Comparison of ENCODE assay signal across 9 cellular contexts in genomic region chr1:218380125-218380977, GRCh38. TPM values are rescaled to one million over a fixed set of nuclear protein-coding genes. Genes with fewer than 3 reads are reported as not detected.
DNase-seq lines count a peak whose midpoint lies in the region; ATAC-seq, FAIRE-seq and TF ChIP-seq lines count a peak whose summit lies in the region.
"Had no signal": no experiment of that assay in that cellular context is flagged by ENCODE, and none has a peak within 500 bp of the region (broad histone marks: within the 10 kb centered on the region; RNA-seq: fewer than 3 reads in every experiment).

No MANE protein-coding gene starts in this region.

- peak overlapping the region in 1 of 2 donors; percentile 33 for H3K27ac ChIP-seq in left lung

- POLR2A ChIA-PET in MCF 10A (lab: Yijun Ruan, JAX), result interaction anchor here (0.6 to 7.2 kb wide), 23 partner anchors 10 to 793 kb away, joined by 3 to 61 read pairs (median 3); partner anchors contain the start of genes LYPLAL1 and TGFB2

- no TSS peak for BruUV-seq in MCF 10A (replicated peaks; lab: Mats Ljungman, UMichigan)

- CTCF ChIA-PET in MCF 10A (lab: Yijun Ruan, JAX), result interaction anchor here (0.5 to 1.3 kb wide), 14 partner anchors 15 to 839 kb away, joined by 3 to 5 read pairs (median 4); partner anchors contain the start of gene TGFB2

- peak; percentile 58 for DNase-seq in AG08395 (ENCODE audit: low spot score)
- DNase-seq in HTR-8/SVneo (ENCODE audit: insufficient read length, low spot score), result peak; percentile 74
- DNase-seq in MCF 10A (ENCODE audit: unreplicated experiment), result peak; percentile 97
- DNase-seq in left lung, result peak in 1 of 2 donors; percentile 54
- DNase-seq in COR-L47 (lab: John Stamatoyannopoulos, UW), result no peak
- no peak for DNase-seq in GM12891 (ENCODE audit: insufficient read length, low spot score)

- no peak for TF ChIP-seq POLR2A in GM12891 (IDR thresholded peaks at IDR 0.05; ENCODE audit: low read depth, low read length)

- H3K9me3 Mint-ChIP-seq in MCF 10A (ENCODE audit: unreplicated experiment), result no peaks in the 10 kb centered on the region
- H3K9me3 Mint-ChIP-seq: activated T-helper 1 cell treated with anti-CD3 and anti-CD28 coated beads, Interleukin-12 subunit alpha, Interleukin-12 subunit beta, Interleukin-2, Interleukin-4 antibody, amounts not matched to agents 30 ng/mL and 10 ng/mL and 1 ng/mL, durations not matched to agents 14 hours and 24 hours and 36 hours had no signal

- ATAC-seq in left lung, result peak; percentile 89
- ATAC-seq in HG03097 (IDR thresholded peaks at IDR 0.05; ENCODE audit: low FRiP score, unreplicated experiment), result no peak
- no peak for ATAC-seq in HG03135 (IDR thresholded peaks at IDR 0.05; ENCODE audit: unreplicated experiment)

- no peak overlapping the region for H3K4me3 ChIP-seq in left lung

- TF ChIP-seq CTCF in MCF 10A (IDR thresholded peaks at IDR 0.05; ENCODE audit: unreplicated experiment) (no peak), left lung (IDR thresholded peaks at IDR 0.05) (no peak)

- FAIRE-seq in HTR-8/SVneo (lab: Jason Lieb, UNC) (peak; percentile 63), GM12891 (lab: Jason Lieb, UNC) (no peak)

- peaks cover 0 to 5% of the 10 kb centered on the region in 2 donors for H3K27me3 ChIP-seq in left lung

- intact Hi-C loops in MCF 10A (cut with micrococcal nuclease), result loop anchor here (1.0 kb wide), 2 partner anchors 80 to 326 kb away; no protein-coding TSS in a partner anchor
- intact Hi-C loops in left lung (cut with DNase I), result no loop called here

- H3K36me3 ChIP-seq in left lung, result no peaks in the 10 kb centered on the region

- peaks cover 77% of the 10 kb centered on the region for H3K4me1 Mint-ChIP-seq in MCF 10A (ENCODE audit: insufficient read depth, unreplicated experiment)

- peak overlapping the region; percentile 67 for H3K27ac Mint-ChIP-seq in MCF 10A (ENCODE audit: low read depth, unreplicated experiment)
- H3K27ac Mint-ChIP-seq: activated T-helper 1 cell treated with anti-CD3 and anti-CD28 coated beads, Interleukin-12 subunit alpha, Interleukin-12 subunit beta, Interleukin-2, Interleukin-4 antibody, amounts not matched to agents 30 ng/mL and 10 ng/mL and 1 ng/mL, durations not matched to agents 14 hours and 24 hours and 36 hours had no signal

- peaks cover 0 to 12% of the 10 kb centered on the region in 2 donors for H3K4me1 ChIP-seq in left lung

- H3K9me3 ChIP-seq in left lung, result no peaks in the 10 kb centered on the region

- no peaks in the 10 kb centered on the region for H3K27me3 Mint-ChIP-seq in MCF 10A (ENCODE audit: insufficient read depth, unreplicated experiment)

- peaks cover 5% of the 10 kb centered on the region for H3K36me3 Mint-ChIP-seq in MCF 10A (ENCODE audit: insufficient read depth, unreplicated experiment)

- no peak overlapping the region for H3K4me3 Mint-ChIP-seq in MCF 10A (ENCODE audit: unreplicated experiment)
- H3K4me3 Mint-ChIP-seq: activated T-helper 1 cell treated with anti-CD3 and anti-CD28 coated beads, Interleukin-12 subunit alpha, Interleukin-12 subunit beta, Interleukin-2, Interleukin-4 antibody, amounts not matched to agents 30 ng/mL and 10 ng/mL and 1 ng/mL, durations not matched to agents 14 hours and 24 hours and 36 hours had no signal

TF ChIP-seq in GM12891, 5 proteins besides CTCF, POLR2A, EP300 and RAD21:
- TF ChIP-seq TAF1 (IDR thresholded peaks at IDR 0.05; ENCODE audit: low read depth, low read length) (no peak), SPI1 (IDR thresholded peaks at IDR 0.05; ENCODE audit: low read depth, low read length) (no peak), PAX5 (IDR thresholded peaks at IDR 0.05; ENCODE audit: insufficient read depth, low read length, severe bottlenecking) (no peak), POLR2AphosphoS5 (IDR thresholded peaks at IDR 0.05; ENCODE audit: low read depth, low read length) (no peak), POU2F2 (IDR thresholded peaks at IDR 0.05; ENCODE audit: low read depth, low read length) (no peak)

RNA-seq across cellular contexts. Expression of gene TGFB2, which starts 35.2 kb away (rescaled TPM):
- total RNA-seq in MCF 10A (2022) (5.3 and 6.3 TPM in 2 replicates), left lung (10 to 100 TPM in 1 of 2 donors, 1 to 10 TPM in 1; 9.8 to 22.0 TPM)
- polyA plus RNA-seq in GM12891 (2012; ENCODE audit: low read depth, missing spikeins), result 0.28 TPM
- total RNA-seq: activated T-helper 1 cell treated with anti-CD3 and anti-CD28 coated beads, Interleukin-12 subunit alpha, Interleukin-12 subunit beta, Interleukin-2, Interleukin-4 antibody, amounts not matched to agents 30 ng/mL and 10 ng/mL and 1 ng/mL, durations not matched to agents 14 hours and 24 hours and 36 hours had no signal

Comparison
In these comparisons a context has a peak if more than half of its experiments do, and no peak if none do; other contexts are left out.
1. DNase-seq: peak in AG08395 (single experiment), HTR-8/SVneo (single experiment) and MCF 10A (single experiment); none in COR-L47 (single experiment) and GM12891 (single experiment).